6 cellular contexts compared by ENCODE assay signal in the genomic region with DNA sequence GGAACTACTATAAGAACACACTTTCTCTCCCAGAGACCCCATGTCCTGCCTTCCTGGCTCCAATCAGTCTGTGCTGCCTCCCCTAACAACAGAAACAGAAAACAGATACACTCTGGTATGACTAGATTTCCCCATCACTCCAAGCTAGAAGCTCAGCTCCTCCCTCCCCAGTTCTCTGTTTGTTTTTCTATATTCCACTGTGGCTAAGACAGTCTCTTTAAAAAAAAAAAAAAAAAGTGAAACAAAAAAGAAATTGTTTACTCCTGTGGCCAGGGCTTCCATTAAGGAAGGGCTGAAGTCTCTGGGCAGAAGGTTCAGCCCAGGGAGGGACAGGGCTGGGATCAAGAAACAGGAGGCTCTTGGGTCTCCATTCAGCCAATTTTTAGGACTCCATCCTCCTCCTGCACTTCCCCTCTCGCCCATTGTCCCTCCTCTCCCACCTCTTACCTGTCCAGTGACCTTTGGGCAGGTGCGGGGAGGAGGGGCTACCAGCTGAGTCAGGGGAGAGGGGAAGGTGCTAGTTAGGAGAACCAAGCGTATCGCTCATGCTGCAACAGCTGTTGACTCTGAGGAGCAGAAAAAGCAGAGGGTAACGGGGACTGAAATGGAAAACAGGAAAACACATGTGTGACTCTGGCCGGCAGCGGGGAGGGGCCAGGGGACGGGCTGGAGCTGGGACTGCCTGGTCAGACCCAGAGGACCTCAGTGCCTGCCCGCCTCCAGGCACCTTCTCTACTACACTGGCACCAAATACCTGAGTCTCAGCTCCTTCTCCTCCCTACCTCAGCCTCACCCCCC. TPM values are rescaled to one million over a fixed set of nuclear protein-coding genes. Genes with fewer than 3 reads are reported as not detected.
DNase-seq lines count a peak whose midpoint lies in the region; ATAC-seq and TF ChIP-seq lines count a peak whose summit lies in the region.

No MANE protein-coding gene starts in this region.

- intact Hi-C loops in Caco-2 (cut with micrococcal nuclease; ENCODE audit: unreplicated experiment): loop anchor here (1.0 to 5.0 kb wide), 4 partner anchors 12 to 207 kb away; no protein-coding TSS in a partner anchor

- peak overlapping the region; percentile 13 for H3K4me3 ChIP-seq in Caco-2 (ENCODE audit: low read depth, low read length)
- H3K4me3 ChIP-seq in Loucy (ENCODE audit: low read length, poor library complexity, severe bottlenecking): no peak overlapping the region
- H3K4me3 ChIP-seq in gastroesophageal sphincter: peak overlapping the region in 1 of 2 donors; percentile 36
- peak overlapping the region; percentile 47 to 74 (median 67) for H3K4me3 ChIP-seq in subcutaneous abdominal adipose tissue (ENCODE audit: low read depth in 1 of 5, low read length in 5 of 5)

- H3K4me2 ChIP-seq in Loucy (ENCODE audit: low read depth, low read length, poor library complexity, severe bottlenecking): no peak overlapping the region

- CTCF ChIA-PET in Caco-2 (lab: Charles Lee): interaction anchor here (0.6 to 1.7 kb wide), 14 partner anchors 10 to 249 kb away, joined by 3 to 6 read pairs (median 4); partner anchors contain the start of genes LRP10, MRPL52 and OXA1L

- H3K4me1 ChIP-seq in Caco-2: peaks cover 74% of the 10 kb centered on the region
- H3K4me1 ChIP-seq in Loucy (ENCODE audit: insufficient read depth, low read length, poor library complexity, severe bottlenecking): peaks cover 19% of the 10 kb centered on the region
- peaks cover 0 to 40% (median 18%) of the 10 kb centered on the region in 3 donors for H3K4me1 ChIP-seq in gastroesophageal sphincter
- peaks cover 5 to 39% (median 30%) of the 10 kb centered on the region in 5 donors for H3K4me1 ChIP-seq in subcutaneous abdominal adipose tissue (ENCODE audit: control insufficient read depth in 5 of 5, insufficient read depth in 5 of 5, low read length in 5 of 5)

- no peaks in the 10 kb centered on the region for H3F3A ChIP-seq in Loucy (ENCODE audit: low read depth)

- H4K20me1 ChIP-seq in Loucy (ENCODE audit: insufficient read depth, low read length, poor library complexity, severe bottlenecking): no peaks in the 10 kb centered on the region

- H2AFZ ChIP-seq in Loucy (ENCODE audit: low read length): 0 out of 2 replicates have a peak overlapping the region, but pooled peaks have one; percentile 57

- H3K9me2 ChIP-seq in Loucy (replicated peaks; ENCODE audit: low read depth, low read length): no peaks in the 10 kb centered on the region

- no peak overlapping the region for H3K9ac ChIP-seq in Loucy (ENCODE audit: low read depth, low read length, poor library complexity, severe bottlenecking)
- H3K9ac ChIP-seq in subcutaneous abdominal adipose tissue (ENCODE audit: low read length in 5 of 5): peak overlapping the region in 4 of 5 donors; percentile 42 to 73 (median 58)

- H3K27ac ChIP-seq in gastroesophageal sphincter (peak overlapping the region in 3 of 4 donors; percentile 41 to 57 (median 45)), subcutaneous abdominal adipose tissue (ENCODE audit: low read depth, low read length) (peak overlapping the region; percentile 37)

- DNase-seq in Caco-2 (peak; percentile 93 to 95), NCI-H748 treated with DMSO at 0.1 percent for 48 hours (lab: John Stamatoyannopoulos, UW) (no peak)
- no peak for DNase-seq in stimulated activated CD4-positive, alpha-beta T cell treated with anti-CD3 and anti-CD28 coated beads, Interleukin-2, amount 100 ng/mL, for 24 hours

- H3K4me1 Mint-ChIP-seq in Caco-2 (ENCODE audit: low read depth, unreplicated experiment): peaks cover 45% of the 10 kb centered on the region

- H3K27me3 ChIP-seq in Caco-2 (replicated peaks; ENCODE audit: control insufficient read depth, insufficient read depth, low read length): no peaks in the 10 kb centered on the region
- no peaks in the 10 kb centered on the region for H3K27me3 ChIP-seq in Loucy (ENCODE audit: insufficient read depth, low read length, poor library complexity, severe bottlenecking)
- no peaks in the 10 kb centered on the region for H3K27me3 ChIP-seq in gastroesophageal sphincter
- H3K27me3 ChIP-seq in subcutaneous abdominal adipose tissue (ENCODE audit: control insufficient read depth in 5 of 5, insufficient read depth in 4 of 5, low read length in 5 of 5): peaks cover 0 to 11% (median 2%) of the 10 kb centered on the region in 5 donors

- no peaks in the 10 kb centered on the region for H3K9me3 ChIP-seq in Caco-2
- H3K9me3 ChIP-seq in Loucy (ENCODE audit: insufficient read depth, low read depth, low read length): no peaks in the 10 kb centered on the region
- H3K9me3 ChIP-seq in gastroesophageal sphincter: no peaks in the 10 kb centered on the region
- H3K9me3 ChIP-seq in subcutaneous abdominal adipose tissue (ENCODE audit: control insufficient read depth in 5 of 5, low read length in 5 of 5): no peaks in the 10 kb centered on the region

- TF ChIP-seq CTCF in Caco-2 (IDR thresholded peaks at IDR 0.05; ENCODE audit: insufficient read depth in 1 of 2, low read depth in 1 of 2, low read length in 1 of 2, severe bottlenecking in 1 of 2, unreplicated experiment in 1 of 2) (no peak), Loucy (conservative IDR thresholded peaks at IDR 0.05; ENCODE audit: low read length) (no peak), gastroesophageal sphincter (IDR thresholded peaks at IDR 0.05) (no peak)

- H3K36me3 ChIP-seq in Caco-2 (ENCODE audit: control insufficient read depth, insufficient read depth, low read length) (no peaks in the 10 kb centered on the region), Loucy (ENCODE audit: insufficient read depth, low read length) (no peaks in the 10 kb centered on the region), gastroesophageal sphincter (no peaks in the 10 kb centered on the region), subcutaneous abdominal adipose tissue (ENCODE audit: control insufficient read depth in 5 of 5, insufficient read depth in 5 of 5, low read length in 5 of 5) (no peaks in the 10 kb centered on the region)

- H3K27ac Mint-ChIP-seq in Caco-2 (ENCODE audit: unreplicated experiment): peak overlapping the region; percentile 94

- ATAC-seq in gastroesophageal sphincter: no peak

- 24 to 45% methylated on average over 2 to 9 of the region's 9 CpGs for WGBS in gastroesophageal sphincter (ENCODE audit: low coverage in 1 of 2), 2 donors

- no peaks in the 10 kb centered on the region for H3K27me3 Mint-ChIP-seq in Caco-2 (ENCODE audit: insufficient read depth, unreplicated experiment)

- no peak for TF ChIP-seq POLR2A in gastroesophageal sphincter (IDR thresholded peaks at IDR 0.05)

- no peaks in the 10 kb centered on the region for H3K79me2 ChIP-seq in Loucy (ENCODE audit: insufficient read depth, low read length)

- peak overlapping the region; percentile 74 for H3K4me3 Mint-ChIP-seq in Caco-2 (ENCODE audit: unreplicated experiment)

- H3K36me3 Mint-ChIP-seq in Caco-2 (ENCODE audit: insufficient read depth, unreplicated experiment): peaks cover 34% of the 10 kb centered on the region

- no TSS peak for BruUV-seq in Caco-2 (replicated peaks; lab: Mats Ljungman, UMichigan)

- TF ChIP-seq EP300 in gastroesophageal sphincter (IDR thresholded peaks at IDR 0.05): no peak

- H3K9me3 Mint-ChIP-seq in Caco-2 (ENCODE audit: unreplicated experiment): no peaks in the 10 kb centered on the region

- POLR2A ChIA-PET in Caco-2 (lab: Charles Lee): interaction anchor here (0.5 to 1.6 kb wide), 11 partner anchors 11 to 230 kb away, joined by 3 to 15 read pairs (median 5); partner anchors contain the start of genes LRP10, MMP14 and OXA1L

RNA-seq across cellular contexts. Expression of gene SLC7A7, which starts 4.2 kb away (rescaled TPM):
- 380 and 443 TPM in 2 replicates for total RNA-seq in Caco-2 (2022)
- total RNA-seq in gastroesophageal sphincter: 10 to 100 TPM in 3 of 4 donors, 1 to 10 TPM in 1; 8.1 to 36.6 (median 23.4) TPM

RNA-seq across cellular contexts. Expression of gene MRPL52, which starts 10.3 kb away (rescaled TPM):
- total RNA-seq in Caco-2 (2022) (149 TPM in 2 replicates), gastroesophageal sphincter (10 to 100 TPM; 24.4 to 65.0 (median 35.0) TPM)

RNA-seq across cellular contexts. Expression of gene MMP14, which starts 17.0 kb away (rescaled TPM):
- total RNA-seq in Caco-2 (2022): 57.2 and 62.9 TPM in 2 replicates
- 100 to 1,000 TPM; 114 to 127 (median 123) TPM for total RNA-seq in gastroesophageal sphincter

RNA-seq across cellular contexts. Expression of gene LRP10, which starts 52.1 kb away (rescaled TPM):
- total RNA-seq in Caco-2 (2022) (29.6 and 34.0 TPM in 2 replicates), gastroesophageal sphincter (100 to 1,000 TPM; 123 to 257 (median 163) TPM)

RNA-seq across cellular contexts. Expression of gene OXA1L, which starts 52.9 kb away (rescaled TPM):
- total RNA-seq in Caco-2 (2022): 110 and 116 TPM in 2 replicates
- 10 to 100 TPM; 47.1 to 89.0 (median 72.7) TPM for total RNA-seq in gastroesophageal sphincter

Comparison
In these comparisons a context has a peak if more than half of its experiments do, and no peak if none do; other contexts are left out.
1. DNase-seq: peak in Caco-2 (2 of 2); none in NCI-H748 treated with DMSO at 0.1 percent for 48 hours (single experiment) and stimulated activated CD4-positive, alpha-beta T cell treated with anti-CD3 and anti-CD28 coated beads, Interleukin-2, amount 100 ng/mL, for 24 hours (0 of 2).
2. RNA of gene SLC7A7, which starts 4.2 kb away (total RNA-seq): 380 to 443 TPM in Caco-2; 8.1 to 36.6 TPM in gastroesophageal sphincter; every median in the first group is over 10 times any median in the second.